8 cellular contexts compared by ENCODE assay signal in the genomic region with DNA sequence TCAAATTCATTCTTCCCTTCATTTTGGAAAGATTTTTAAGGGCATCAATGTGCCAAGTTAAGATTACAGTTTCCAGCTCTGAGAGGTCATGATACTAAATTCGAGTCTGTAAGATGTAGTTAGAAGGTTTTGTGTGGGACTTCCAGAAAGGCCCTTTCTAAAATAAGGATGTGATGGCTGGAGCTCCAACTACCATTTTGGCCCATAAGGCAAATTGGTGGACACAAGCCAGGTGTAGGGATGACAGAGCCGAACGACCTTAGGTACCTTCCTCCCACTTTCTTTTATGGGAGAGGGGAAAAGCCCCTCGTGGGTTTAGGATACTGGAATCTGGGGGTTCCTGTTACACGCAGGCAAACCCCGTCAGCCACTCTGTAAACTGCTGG. TPM values are rescaled to one million over a fixed set of nuclear protein-coding genes. Genes with fewer than 3 reads are reported as not detected.
DNase-seq lines count a peak whose midpoint lies in the region; ATAC-seq and TF ChIP-seq lines count a peak whose summit lies in the region.

No MANE protein-coding gene starts in this region.

- H3K9me3 Mint-ChIP-seq in activated B cell treated with CpG ODN at 0.5 μM for 24 hours: peaks cover 1% of the 10 kb centered on the region
- peaks cover 1% of the 10 kb centered on the region for H3K9me3 Mint-ChIP-seq in stimulated activated memory B cell treated with anti-CD40 and anti-IgM and Interleukin-4, amounts not matched to agents 10 μg/mL and 1 μg/mL and 100 μg/mL, for 72 hours

- H3K27ac Mint-ChIP-seq in activated B cell treated with CpG ODN at 0.5 μM for 24 hours: peak overlapping the region; percentile 91
- peak overlapping the region; percentile 81 for H3K27ac Mint-ChIP-seq in stimulated activated memory B cell treated with anti-CD40 and anti-IgM and Interleukin-4, amounts not matched to agents 10 μg/mL and 1 μg/mL and 100 μg/mL, for 72 hours

- peaks cover 19% of the 10 kb centered on the region for H3K4me1 Mint-ChIP-seq in activated B cell treated with CpG ODN at 0.5 μM for 24 hours
- peaks cover 16% of the 10 kb centered on the region for H3K4me1 Mint-ChIP-seq in stimulated activated memory B cell treated with anti-CD40 and anti-IgM and Interleukin-4, amounts not matched to agents 10 μg/mL and 1 μg/mL and 100 μg/mL, for 72 hours

- intact Hi-C loops in activated B cell treated with CpG ODN at 0.5 μM for 24 hours (cut with micrococcal nuclease): loop anchor here (1.0 to 5.0 kb wide), 4 partner anchors 136 to 1153 kb away; partner anchors contain the start of genes FAM120A, ZNF169 and ZNF484

- no peak for TF ChIP-seq CTCF in activated B cell treated with CpG ODN at 0.5 μM for 24 hours (IDR thresholded peaks at IDR 0.05)

- peak overlapping the region; percentile 82 for H3K4me3 ChIP-seq in iPS-11a (ENCODE audit: low read depth, low read length)

- CTCF ChIA-PET in activated B cell treated with CpG ODN at 0.5 μM for 24 hours (lab: Charles Lee): no interaction called here

- ATAC-seq in activated B cell treated with CpG ODN at 0.5 μM for 24 hours (ENCODE audit: low read depth): no peak
- no peak for ATAC-seq in stimulated activated memory B cell treated with anti-CD40 and anti-IgM and Interleukin-4, amounts not matched to agents 10 μg/mL and 1 μg/mL and 100 μg/mL, for 72 hours
- ATAC-seq in HG03565 (IDR thresholded peaks at IDR 0.05; ENCODE audit: unreplicated experiment): no peak
- no peak for ATAC-seq in GM21528 (IDR thresholded peaks at IDR 0.05; ENCODE audit: low FRiP score, unreplicated experiment)

- DNase-seq in DMS 273 (lab: John Stamatoyannopoulos, UW; ENCODE audit: unreplicated experiment) (peak; percentile 49), DMS 273 treated with DMSO at 0.1 percent for 48 hours (lab: John Stamatoyannopoulos, UW) (no peak), activated B cell treated with CpG ODN at 0.5 μM for 24 hours (no peak), NCI-H69 (lab: John Stamatoyannopoulos, UW) (no peak)

- H3K27me3 Mint-ChIP-seq in activated B cell treated with CpG ODN at 0.5 μM for 24 hours: no peaks in the 10 kb centered on the region
- H3K27me3 Mint-ChIP-seq in stimulated activated memory B cell treated with anti-CD40 and anti-IgM and Interleukin-4, amounts not matched to agents 10 μg/mL and 1 μg/mL and 100 μg/mL, for 72 hours: peaks cover 11% of the 10 kb centered on the region

- peak overlapping the region; percentile 91 for H3K4me3 Mint-ChIP-seq in activated B cell treated with CpG ODN at 0.5 μM for 24 hours
- peak overlapping the region; percentile 87 for H3K4me3 Mint-ChIP-seq in stimulated activated memory B cell treated with anti-CD40 and anti-IgM and Interleukin-4, amounts not matched to agents 10 μg/mL and 1 μg/mL and 100 μg/mL, for 72 hours

- POLR2A ChIA-PET in activated B cell treated with CpG ODN at 0.5 μM for 24 hours (lab: Charles Lee): no interaction called here

- H3K36me3 Mint-ChIP-seq in activated B cell treated with CpG ODN at 0.5 μM for 24 hours (ENCODE audit: low read depth): peaks cover 4% of the 10 kb centered on the region
- H3K36me3 Mint-ChIP-seq in stimulated activated memory B cell treated with anti-CD40 and anti-IgM and Interleukin-4, amounts not matched to agents 10 μg/mL and 1 μg/mL and 100 μg/mL, for 72 hours: no peaks in the 10 kb centered on the region

RNA-seq across cellular contexts. Expression of gene PTPDC1, which starts 54.3 kb away (rescaled TPM):
- 7.1 and 8.4 TPM in 2 replicates for total RNA-seq in activated B cell treated with CpG ODN at 0.5 μM for 24 hours
